In the genomic region with DNA sequence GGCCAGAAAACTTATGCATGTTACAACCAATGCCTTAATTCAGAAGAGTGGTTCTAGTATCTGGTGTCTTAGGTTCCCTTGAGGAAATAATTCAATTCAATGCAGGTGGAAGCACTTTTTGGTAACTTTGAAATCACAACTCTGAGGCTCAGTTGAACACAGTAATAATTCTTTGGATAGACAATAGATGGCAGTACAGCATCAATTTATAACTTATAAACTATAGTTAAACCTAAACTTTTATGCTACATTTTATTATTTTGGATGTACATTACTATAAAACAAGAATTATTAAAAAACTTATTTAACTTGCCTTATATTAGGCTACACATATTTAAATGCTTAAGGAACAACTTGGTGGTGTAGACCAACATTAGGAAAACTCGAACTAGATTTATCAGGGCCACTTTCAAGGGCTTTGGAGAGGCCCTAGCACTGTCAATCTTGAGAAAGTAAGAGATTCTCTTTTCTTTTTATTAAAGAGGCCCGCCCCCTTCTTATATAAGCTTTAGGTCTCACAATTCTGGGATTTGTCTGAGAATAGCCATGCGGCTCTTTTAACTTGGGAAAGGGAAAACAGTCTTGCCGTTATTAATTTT, we compare ENCODE assay signal across 8 cellular contexts.
DNase-seq lines count a peak whose midpoint lies in the region; ATAC-seq, FAIRE-seq and TF ChIP-seq lines count a peak whose summit lies in the region.

No MANE protein-coding gene starts in this region.

- H3K27ac ChIP-seq in A549 = peak overlapping the region; percentile 50 to 75

- POLR2A ChIA-PET in A549 (lab: Yijun Ruan, JAX) = no interaction called here

- no peaks in the 10 kb centered on the region for H3K9me3 ChIP-seq in A549

- CTCF ChIA-PET in A549 (lab: Yijun Ruan, JAX) = interaction anchor here (0.6 to 8.7 kb wide), 10 partner anchors 12 to 872 kb away, joined by 3 to 103 read pairs (median 4); no protein-coding TSS in a partner anchor

- DNase-seq in A549 (ENCODE audit: low read depth in 1 of 2, low spot score in 1 of 2) (peak; percentile 6 to 10), GM13977 (ENCODE audit: low spot score) (peak; percentile 40), iPS-NIHi11 (ENCODE audit: low spot score) (peak; percentile 18), NK-92 (lab: John Stamatoyannopoulos, UW; ENCODE audit: unreplicated experiment) (no peak)
- DNase-seq in stimulated activated CD4-positive, alpha-beta T cell treated with anti-CD3 and anti-CD28 coated beads, Interleukin-4, amount 100 ng/mL, for 4 hours = no peak

- WGBS in A549 (ENCODE audit: missing lambda C conversion rate) = 34% methylated on average over 4 of the region's 4 CpGs

- TF ChIP-seq RAD21 in A549 (conservative IDR thresholded peaks at IDR 0.05 in 1 of 2, IDR thresholded peaks at IDR 0.05 in 1 of 2) = peak; percentile 66 to 78

- no peak for TF ChIP-seq POLR2A in A549 (IDR thresholded peaks at IDR 0.05; ENCODE audit: low read length)

- peak overlapping the region; percentile 62 for H3K4me2 ChIP-seq in A549

- peaks cover 16% of the 10 kb centered on the region for H3K4me1 ChIP-seq in A549

- TF ChIP-seq CTCF in A549 (IDR thresholded peaks at IDR 0.05) = peak; percentile 66
- peak; percentile 38 for TF ChIP-seq CTCF in GM13977 (IDR thresholded peaks at IDR 0.05; ENCODE audit: extremely low read depth, insufficient read depth, missing control alignments)

- in situ Hi-C loops in GM13977 (cut with MboI; ENCODE audit: low pct_unique_long_range_greater_than_20kb, low sequenced_read_pairs, unreplicated experiment) = loop anchor here (5.0 to 25.0 kb wide), 2 partner anchors 121 to 541 kb away; no protein-coding TSS in a partner anchor

- ATAC-seq in A549 (peak in 1 of 2 experiments; percentile 73; a peak in 3 of 6 replicates), SK-N-SH treated with all-trans-retinoic acid at 6 μM for 48 hours (peak; percentile 71; the same call in 2 of the 3 replicates), GM19452 (IDR thresholded peaks at IDR 0.05; ENCODE audit: unreplicated experiment) (no peak), HG02852 (IDR thresholded peaks at IDR 0.05; ENCODE audit: unreplicated experiment) (no peak)

- no peak for TF ChIP-seq EP300 in A549 (IDR thresholded peaks at IDR 0.05)

- H3K4me3 ChIP-seq in A549 = no peak overlapping the region

- FAIRE-seq in A549 (lab: Jason Lieb, UNC) = no peak

TF ChIP-seq in A549, 52 proteins besides CTCF, POLR2A, EP300 and RAD21:
- no peak for TF ChIP-seq TFCP2L1 (CRISPR knock-in tag; IDR thresholded peaks at IDR 0.05)
- peak; percentile 75 for TF ChIP-seq SMC3 (IDR thresholded peaks at IDR 0.05)
- no peak for TF ChIP-seq NPAS2 (CRISPR knock-in tag; IDR thresholded peaks at IDR 0.05; ENCODE audit: borderline replicate concordance)
TF ChIP-seq in A549: peak in this region for 1.

TF ChIP-seq in SK-N-SH treated with all-trans-retinoic acid at 6 μM for 48 hours, 23 proteins besides CTCF, POLR2A, EP300 and RAD21:
- no peak for TF ChIP-seq ZFP30 (CRISPR knock-in tag; IDR thresholded peaks at IDR 0.05)
- no peak for TF ChIP-seq CREB5 (CRISPR knock-in tag; IDR thresholded peaks at IDR 0.05; ENCODE audit: low read depth)
- TF ChIP-seq OSR1 (CRISPR knock-in tag; IDR thresholded peaks at IDR 0.05) = no peak
- no peak for TF ChIP-seq ZC3H10 (CRISPR knock-in tag; IDR thresholded peaks at IDR 0.05)
- TF ChIP-seq SNAI2 (CRISPR knock-in tag; IDR thresholded peaks at IDR 0.05) = no peak
- TF ChIP-seq, protein P1, sequence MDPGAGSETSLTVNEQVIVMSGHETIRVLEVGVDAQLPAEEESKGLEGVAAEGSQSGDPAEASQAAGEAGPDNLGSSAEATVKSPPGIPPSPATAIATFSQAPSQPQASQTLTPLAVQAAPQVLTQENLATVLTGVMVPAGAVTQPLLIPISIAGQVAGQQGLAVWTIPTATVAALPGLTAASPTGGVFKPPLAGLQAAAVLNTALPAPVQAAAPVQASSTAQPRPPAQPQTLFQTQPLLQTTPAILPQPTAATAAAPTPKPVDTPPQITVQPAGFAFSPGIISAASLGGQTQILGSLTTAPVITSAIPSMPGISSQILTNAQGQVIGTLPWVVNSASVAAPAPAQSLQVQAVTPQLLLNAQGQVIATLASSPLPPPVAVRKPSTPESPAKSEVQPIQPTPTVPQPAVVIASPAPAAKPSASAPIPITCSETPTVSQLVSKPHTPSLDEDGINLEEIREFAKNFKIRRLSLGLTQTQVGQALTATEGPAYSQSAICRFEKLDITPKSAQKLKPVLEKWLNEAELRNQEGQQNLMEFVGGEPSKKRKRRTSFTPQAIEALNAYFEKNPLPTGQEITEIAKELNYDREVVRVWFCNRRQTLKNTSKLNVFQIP (CRISPR knock-in tag; IDR thresholded peaks at IDR 0.05; ENCODE audit: borderline replicate concordance, low read depth) = no peak
- TF ChIP-seq ZNF8 (CRISPR knock-in tag; IDR thresholded peaks at IDR 0.05) = no peak
- TF ChIP-seq BACH2 (CRISPR knock-in tag; IDR thresholded peaks at IDR 0.05; ENCODE audit: borderline replicate concordance) = no peak

Comparison
In these comparisons a context has a peak if more than half of its experiments do, and no peak if none do; other contexts are left out.
1. DNase-seq: peak in A549 (2 of 2), GM13977 (single experiment) and iPS-NIHi11 (single experiment); none in NK-92 (single experiment) and stimulated activated CD4-positive, alpha-beta T cell treated with anti-CD3 and anti-CD28 coated beads, Interleukin-4, amount 100 ng/mL, for 4 hours (0 of 2).